Comparison of ENCODE assay signal across 6 cellular contexts in the genomic region with DNA sequence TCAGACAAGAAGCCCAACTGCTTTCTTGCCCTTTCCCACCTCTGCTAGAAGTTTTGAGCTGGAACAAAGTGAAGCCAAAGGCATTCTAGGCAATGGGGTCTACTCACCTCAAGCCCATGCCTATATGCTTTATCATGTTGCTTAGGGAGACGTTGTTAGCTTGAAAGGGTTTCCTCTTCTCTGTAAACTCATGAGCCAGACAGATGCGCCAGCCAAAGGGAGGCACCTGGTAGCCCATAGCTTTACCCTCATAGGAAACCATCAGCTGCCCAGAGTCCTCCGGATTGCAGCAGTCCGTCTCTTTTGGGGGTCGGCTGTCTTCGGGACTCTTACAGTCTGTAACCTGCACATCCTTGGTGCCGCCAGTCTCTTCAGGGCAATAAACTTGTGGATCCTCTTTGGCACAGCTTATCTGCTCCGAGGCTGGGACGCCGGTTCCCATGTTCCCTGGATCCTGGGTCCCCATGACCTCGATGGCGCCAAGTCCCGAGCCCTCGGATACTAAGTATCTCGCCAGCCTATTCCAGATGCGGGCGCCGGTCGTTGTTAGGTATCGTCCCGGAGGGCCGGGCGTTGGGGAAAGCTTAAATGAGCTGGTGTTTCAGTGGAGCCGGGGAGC. TPM values are rescaled to one million over a fixed set of nuclear protein-coding genes. Genes with fewer than 3 reads are reported as not detected.
DNase-seq lines count a peak whose midpoint lies in the region; ATAC-seq and TF ChIP-seq lines count a peak whose summit lies in the region.

No MANE protein-coding gene starts in this region.

- peak overlapping the region; percentile 51 for H3K27ac ChIP-seq in OCI-LY7 (ENCODE audit: low read depth, low read length, poor library complexity, severe bottlenecking)
- H3K27ac ChIP-seq in gastroesophageal sphincter, result peak overlapping the region; percentile 68 to 96 (median 92)
- peak overlapping the region; percentile 89 for H3K27ac ChIP-seq in thymus (ENCODE audit: low read depth)

- peaks cover 45 to 62% of the 10 kb centered on the region in 2 donors for H3K36me3 Mint-ChIP-seq in CD14-positive monocyte

- peaks cover 36% of the 10 kb centered on the region for H3K36me3 ChIP-seq in OCI-LY7 (ENCODE audit: insufficient read depth, low read length)
- H3K36me3 ChIP-seq in gastroesophageal sphincter, result peaks cover 0 to 50% of the 10 kb centered on the region in 2 donors
- H3K36me3 ChIP-seq in thymus (ENCODE audit: control insufficient read depth, insufficient read depth), result peaks cover 37% of the 10 kb centered on the region

- peaks cover 56% of the 10 kb centered on the region for H3K4me1 Mint-ChIP-seq in CD14-positive monocyte

- TF ChIP-seq POLR2A in gastroesophageal sphincter (IDR thresholded peaks at IDR 0.05), result no peak

- TSS peak; percentile 62 for BruUV-seq in OCI-LY7 (replicated peaks; lab: Mats Ljungman, UMichigan)

- H3K4me3 ChIP-seq in OCI-LY7 (ENCODE audit: low read depth, low read length, poor library complexity, severe bottlenecking), result peak overlapping the region; percentile 89
- peak overlapping the region; percentile 67 to 76 for H3K4me3 ChIP-seq in gastroesophageal sphincter
- peak overlapping the region; percentile 88 for H3K4me3 ChIP-seq in thymus (ENCODE audit: low read length)

- peak overlapping the region; percentile 79; the same call in 1 of the 2 replicates for H2AFZ ChIP-seq in OCI-LY7 (ENCODE audit: low read length)

- H3K4me2 ChIP-seq in OCI-LY7 (ENCODE audit: low read length), result peak overlapping the region; percentile 98

- CTCF ChIA-PET in OCI-LY7 (lab: Charles Lee; ENCODE audit: unreplicated experiment), result interaction anchor here (0.6 to 2.3 kb wide), 10 partner anchors 8 to 98 kb away, joined by 3 to 8 read pairs (median 4); a partner anchor contains a TSS

- H3K9me3 Mint-ChIP-seq in CD14-positive monocyte, result no peaks in the 10 kb centered on the region

- H3K79me2 ChIP-seq in OCI-LY7 (ENCODE audit: insufficient read depth, low read depth, low read length), result peaks cover 39% of the 10 kb centered on the region

- peak overlapping the region; percentile 91 to 95 for H3K4me3 Mint-ChIP-seq in CD14-positive monocyte

- no peak for TF ChIP-seq EP300 in gastroesophageal sphincter (IDR thresholded peaks at IDR 0.05)

- H3K27me3 ChIP-seq in gastroesophageal sphincter (no peaks in the 10 kb centered on the region), thymus (ENCODE audit: control insufficient read depth, insufficient read depth) (no peaks in the 10 kb centered on the region)

- 0% methylated on average over 9 to 21 of the region's 24 CpGs for WGBS in gastroesophageal sphincter (ENCODE audit: low coverage in 1 of 2), 2 donors
- WGBS in thymus, result under 1% methylated on average over 24 of the region's 24 CpGs

- TF ChIP-seq CTCF in CD14-positive monocyte (IDR thresholded peaks at IDR 0.05) (no peak), OCI-LY7 (conservative IDR thresholded peaks at IDR 0.05; ENCODE audit: low read length) (no peak), gastroesophageal sphincter (IDR thresholded peaks at IDR 0.05) (no peak)

- H3K27me3 Mint-ChIP-seq in CD14-positive monocyte (ENCODE audit: low read depth in 3 of 3), result no peaks in the 10 kb centered on the region

- H3K4me1 ChIP-seq in OCI-LY7 (ENCODE audit: insufficient read depth, low read length, poor library complexity, severe bottlenecking) (peaks cover 55% of the 10 kb centered on the region), gastroesophageal sphincter (peaks cover 0 to 68% (median 29%) of the 10 kb centered on the region in 3 donors), thymus (ENCODE audit: control insufficient read depth, insufficient read depth, low read length) (peaks cover 25% of the 10 kb centered on the region)

- POLR2A ChIA-PET in OCI-LY7 (lab: Charles Lee), result interaction anchor here (0.5 to 4.3 kb wide), 22 partner anchors 8 to 102 kb away, joined by 3 to 38 read pairs (median 4); a partner anchor contains a TSS

- intact Hi-C loops in CD14-positive monocyte (cut with micrococcal nuclease) (loop anchor here (2.0 to 5.0 kb wide), 2 partner anchors 16 to 141 kb away; a partner anchor contains a TSS), OCI-LY7 (cut with micrococcal nuclease; ENCODE audit: unreplicated experiment) (loop anchor here (1.0 to 2.0 kb wide), 2 partner anchors 12 to 66 kb away; a partner anchor contains a TSS)

- DNase-seq in CD14-positive monocyte (ENCODE audit: low spot score), result no peak
- peak; percentile 48 for DNase-seq in OCI-LY7 (ENCODE audit: low spot score)
- DNase-seq in dedifferentiated amniotic fluid mesenchymal stem cell (ENCODE audit: extremely low spot score), result no peak
- DNase-seq in GM03348 (ENCODE audit: low spot score), result no peak

- peaks cover 14% of the 10 kb centered on the region; the same call in 1 of the 2 replicates for H4K20me1 ChIP-seq in OCI-LY7 (ENCODE audit: insufficient read depth, low read length)

- H3K9me3 ChIP-seq in OCI-LY7 (ENCODE audit: low read length) (no peaks in the 10 kb centered on the region), gastroesophageal sphincter (no peaks in the 10 kb centered on the region), thymus (ENCODE audit: control insufficient read depth) (no peaks in the 10 kb centered on the region)

- no peak for ATAC-seq in gastroesophageal sphincter

- no peaks in the 10 kb centered on the region for H3K9me2 ChIP-seq in OCI-LY7 (ENCODE audit: insufficient read depth, low read length)

- peak overlapping the region; percentile 86 to 95 (median 91) for H3K27ac Mint-ChIP-seq in CD14-positive monocyte

RNA-seq across cellular contexts. Expression of a gene that starts 0.7 kb away (rescaled TPM):
- polyA plus RNA-seq in CD14-positive monocyte (10 to 100 TPM; 18.1 to 26.4 TPM), thymus (36.9 TPM)
- total RNA-seq in OCI-LY7 (2014; rRNA removed; shearing (Covaris generic)), result 66.0 and 75.4 TPM in 2 replicates
- total RNA-seq in OCI-LY7 (2022) (68.2 and 70.4 TPM in 2 replicates), gastroesophageal sphincter (10 to 100 TPM; 35.3 to 81.1 (median 54.3) TPM)

RNA-seq across cellular contexts. Expression of a gene that starts 0.7 kb away (rescaled TPM):
- 1 to 10 TPM; 2.3 to 3.3 TPM for polyA plus RNA-seq in CD14-positive monocyte
- 12.3 and 13.5 TPM in 2 replicates for total RNA-seq in OCI-LY7 (2014; rRNA removed; shearing (Covaris generic))
- 27.1 and 31.3 TPM in 2 replicates for total RNA-seq in OCI-LY7 (2022)
- total RNA-seq in gastroesophageal sphincter, result 10 to 100 TPM; 19.7 to 34.4 (median 23.4) TPM
- 6.5 TPM for polyA plus RNA-seq in thymus

RNA-seq across cellular contexts. Expression of a gene that starts 5.7 kb away (rescaled TPM):
- not detected for polyA plus RNA-seq in CD14-positive monocyte
- 0.67 and 2.3 TPM in 2 replicates for total RNA-seq in OCI-LY7 (2014; rRNA removed; shearing (Covaris generic))
- 4.1 and 4.4 TPM in 2 replicates for total RNA-seq in OCI-LY7 (2022)
- 1 to 10 TPM in 1 of 4 donors, not detected in 3; 2.0 TPM for total RNA-seq in gastroesophageal sphincter
- polyA plus RNA-seq in thymus, result 0.25 TPM

RNA-seq across cellular contexts. Expression of a gene that starts 15.9 kb away (rescaled TPM):
- polyA plus RNA-seq in CD14-positive monocyte (10 to 100 TPM; 32.2 to 38.7 TPM), thymus (25.6 TPM)
- 16.8 and 18.2 TPM in 2 replicates for total RNA-seq in OCI-LY7 (2014; rRNA removed; shearing (Covaris generic))
- total RNA-seq in OCI-LY7 (2022) (21.9 and 23.0 TPM in 2 replicates), gastroesophageal sphincter (100 to 1,000 TPM in 1 of 4 donors, 10 to 100 TPM in 3; 75.0 to 104 (median 83.7) TPM)

RNA-seq across cellular contexts. Expression of a gene that starts 16.4 kb away (rescaled TPM):
- 10 to 100 TPM; 46.6 to 93.0 TPM for polyA plus RNA-seq in CD14-positive monocyte
- 87.5 and 98.8 TPM in 2 replicates for total RNA-seq in OCI-LY7 (2014; rRNA removed; shearing (Covaris generic))
- total RNA-seq in OCI-LY7 (2022), result 169 and 177 TPM in 2 replicates
- 1,000 to 10,000 TPM in 3 of 4 donors, 100 to 1,000 TPM in 1; 888 to 1,583 (median 1,047) TPM for total RNA-seq in gastroesophageal sphincter
- polyA plus RNA-seq in thymus, result 74.5 TPM
